In the genomic region with DNA sequence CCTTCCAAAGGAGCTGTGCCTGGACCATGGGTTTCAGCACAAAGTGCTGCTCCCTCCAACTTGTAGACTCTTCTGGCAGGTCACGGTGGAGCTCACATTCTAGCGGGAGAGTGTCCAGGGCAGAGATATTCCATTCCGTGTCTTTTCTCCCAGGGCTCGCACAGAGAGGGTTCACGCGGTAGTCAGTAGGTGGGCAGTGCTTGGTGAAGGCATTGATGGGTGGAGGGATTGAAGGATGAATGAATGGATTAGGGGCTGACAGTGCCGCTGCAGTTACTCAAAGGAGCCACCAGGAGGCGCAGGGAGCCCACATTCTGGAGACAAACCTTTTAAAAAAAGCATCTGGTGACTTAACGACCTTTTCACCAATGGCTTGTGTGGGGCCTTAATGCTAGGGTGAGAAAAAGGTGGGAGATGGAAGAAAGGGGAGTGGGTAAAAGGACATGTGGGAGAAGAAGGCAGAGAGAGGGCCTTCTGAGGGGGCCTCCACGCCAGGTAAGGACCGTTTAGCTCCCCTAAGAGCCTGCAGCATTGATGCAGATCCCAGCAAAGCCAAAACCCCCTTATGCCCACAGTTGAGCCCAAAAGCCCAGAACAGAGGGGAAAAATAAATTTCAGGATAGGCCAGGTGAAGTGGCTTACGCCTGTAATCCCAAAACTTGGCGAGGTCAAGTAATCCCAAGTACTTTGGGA, we compare ENCODE assay signal across 9 cellular contexts. TPM values are rescaled to one million over a fixed set of nuclear protein-coding genes. Genes with fewer than 3 reads are reported as not detected.
DNase-seq lines count a peak whose midpoint lies in the region; ATAC-seq and TF ChIP-seq lines count a peak whose summit lies in the region.
"Had no signal": no experiment of that assay in that cellular context is flagged by ENCODE, and none has a peak within 500 bp of the region (broad histone marks: within the 10 kb centered on the region; RNA-seq: fewer than 3 reads in every experiment).

No MANE protein-coding gene starts in this region.

- H2AFZ ChIP-seq in neural progenitor cell (replicated peaks), result peak overlapping the region; percentile 17

- peaks cover 4% of the 10 kb centered on the region for H3K4me1 Mint-ChIP-seq in activated T-cell treated with anti-CD3 and anti-CD28 coated beads, Interleukin-2, amount 50 U/mL, for 24 hours (ENCODE audit: low read depth)
- peaks cover 6% of the 10 kb centered on the region for H3K4me1 Mint-ChIP-seq in neural progenitor cell

- no peaks in the 10 kb centered on the region for H3F3A ChIP-seq in neural progenitor cell (ENCODE audit: low read depth)

- H3K79me2 ChIP-seq in neural progenitor cell (ENCODE audit: low read depth), result no peaks in the 10 kb centered on the region

- peak; percentile 78 for DNase-seq in D341Med (ENCODE audit: low spot score)
- DNase-seq in HuH-7.5 (ENCODE audit: low spot score), result peak; percentile 67
- DNase-seq in OCI-M2 (lab: John Stamatoyannopoulos, UW; ENCODE audit: unreplicated experiment), result peak; percentile 60
- DNase-seq in activated T-cell treated with anti-CD3 and anti-CD28 coated beads, Interleukin-2, amount 50 U/mL, for 24 hours, result peak; percentile 75
- DNase-seq in fibroblast of mammary gland (ENCODE audit: low read depth), result peak; percentile 56
- DNase-seq in neural progenitor cell (ENCODE audit: low spot score), result peak; percentile 85
- DNase-seq in thyroid gland, result peak; percentile 62 to 63

- H3K4me2 ChIP-seq in neural progenitor cell, result no peak overlapping the region

- no peak for TF ChIP-seq POLR2A in thyroid gland (IDR thresholded peaks at IDR 0.05)

- H3K27me3 ChIP-seq in neural progenitor cell (no peaks in the 10 kb centered on the region), thyroid gland (no peaks in the 10 kb centered on the region)

- no peaks in the 10 kb centered on the region for H3K9me3 ChIP-seq in neural progenitor cell (ENCODE audit: low read depth)
- no peaks in the 10 kb centered on the region for H3K9me3 ChIP-seq in thyroid gland

- no peaks in the 10 kb centered on the region for H4K20me1 ChIP-seq in neural progenitor cell (ENCODE audit: low read depth)

- peaks cover 19% of the 10 kb centered on the region for H3K27me3 Mint-ChIP-seq in activated T-cell treated with anti-CD3 and anti-CD28 coated beads, Interleukin-2, amount 50 U/mL, for 24 hours
- H3K27me3 Mint-ChIP-seq in neural progenitor cell (ENCODE audit: insufficient read depth, low read depth), result peaks cover 16% of the 10 kb centered on the region

- H3K36me3 Mint-ChIP-seq in activated T-cell treated with anti-CD3 and anti-CD28 coated beads, Interleukin-2, amount 50 U/mL, for 24 hours (ENCODE audit: low read depth), result no peaks in the 10 kb centered on the region
- no peaks in the 10 kb centered on the region for H3K36me3 Mint-ChIP-seq in neural progenitor cell
- H3K36me3 Mint-ChIP-seq: IgD-negative memory B cell had no signal

- no peak overlapping the region for H3K9ac ChIP-seq in neural progenitor cell

- no peak for ATAC-seq in HG02973 (IDR thresholded peaks at IDR 0.05; ENCODE audit: unreplicated experiment)

- H3K27ac ChIP-seq in neural progenitor cell (no peak overlapping the region), thyroid gland (no peak overlapping the region)

- no peak overlapping the region for H3K27ac Mint-ChIP-seq in activated T-cell treated with anti-CD3 and anti-CD28 coated beads, Interleukin-2, amount 50 U/mL, for 24 hours
- H3K27ac Mint-ChIP-seq in neural progenitor cell, result no peak overlapping the region

- H3K4me1 ChIP-seq in neural progenitor cell (no peaks in the 10 kb centered on the region), thyroid gland (no peaks in the 10 kb centered on the region)

- TF ChIP-seq CTCF in fibroblast of mammary gland (conservative IDR thresholded peaks at IDR 0.05; ENCODE audit: control insufficient read depth, insufficient read depth, low read depth, low read length), result peak; percentile 98
- peak; percentile 98 for TF ChIP-seq CTCF in neural progenitor cell (IDR thresholded peaks at IDR 0.05)
- peak; percentile 91 to 98 (median 96) for TF ChIP-seq CTCF in thyroid gland (IDR thresholded peaks at IDR 0.05)

- no peak overlapping the region for H3K4me3 Mint-ChIP-seq in activated T-cell treated with anti-CD3 and anti-CD28 coated beads, Interleukin-2, amount 50 U/mL, for 24 hours
- no peak overlapping the region for H3K4me3 Mint-ChIP-seq in neural progenitor cell
- H3K4me3 Mint-ChIP-seq: IgD-negative memory B cell had no signal

- 26 to 28% methylated on average over 13 of the region's 13 CpGs for WGBS in thyroid gland, 2 donors

- intact Hi-C loops in thyroid gland (cut with DNase I), result loop anchor here (2.0 to 5.0 kb wide), 3 partner anchors 141 to 396 kb away; no protein-coding TSS in a partner anchor

- H3K4me3 ChIP-seq in fibroblast of mammary gland (ENCODE audit: control insufficient read depth, low read depth, low read length) (no peak overlapping the region), neural progenitor cell (no peak overlapping the region), thyroid gland (replicated peaks in 1 of 3) (no peak overlapping the region)

- H3K36me3 ChIP-seq in neural progenitor cell, result no peaks in the 10 kb centered on the region
- no peaks in the 10 kb centered on the region for H3K36me3 ChIP-seq in thyroid gland

- no peaks in the 10 kb centered on the region for H3K9me3 Mint-ChIP-seq in activated T-cell treated with anti-CD3 and anti-CD28 coated beads, Interleukin-2, amount 50 U/mL, for 24 hours
- H3K9me3 Mint-ChIP-seq in neural progenitor cell, result no peaks in the 10 kb centered on the region
- H3K9me3 Mint-ChIP-seq: IgD-negative memory B cell had no signal

RNA-seq across cellular contexts. Expression of a gene that starts 17.5 kb away (rescaled TPM):
- total RNA-seq in neural progenitor cell (ENCODE audit: low replicate concordance), result 2.9 and 9.1 TPM in 2 replicates
- total RNA-seq in thyroid gland, result 10 to 100 TPM in 1 of 4 donors, 1 to 10 TPM in 3; 7.0 to 15.5 (median 8.5) TPM

RNA-seq across cellular contexts. Expression of a gene that starts 47.8 kb away (rescaled TPM):
- total RNA-seq in neural progenitor cell (ENCODE audit: low replicate concordance) (0.56 TPM in 1 of 2 replicates, not detected in the other), thyroid gland (1 to 10 TPM in 1 of 4 donors, under 1 TPM in 3; 0.24 to 2.0 (median 0.63) TPM)
